Comparison of ENCODE assay signal across 11 cellular contexts in genomic region chr11:119533462-119533861, GRCh38.
A peak's percentile ranks its signal among the peaks of the same experiment; 100 is the strongest.
DNase-seq lines count a peak whose midpoint lies in the region; ATAC-seq, FAIRE-seq and TF ChIP-seq lines count a peak whose summit lies in the region.
"Had no signal": no experiment of that assay in that cellular context is flagged by ENCODE, and none has a peak within 500 bp of the region (broad histone marks: within the 10 kb centered on the region; RNA-seq: fewer than 3 reads in every experiment).

No MANE protein-coding gene starts in this region.

- H3K4me2 ChIP-seq in HCT116 (ENCODE audit: low read length) (no peak overlapping the region), SK-N-SH (no peak overlapping the region), H1 (ENCODE audit: insufficient read depth in 1 of 2, low read depth in 2 of 2, low read length in 2 of 2) (no peak overlapping the region)

- intact Hi-C loops in HCT116 (cut with micrococcal nuclease) (no loop called here), spleen (cut with DNase I; ENCODE audit: low total_unique reads) (no loop called here)

- WGBS in SK-N-SH (ENCODE audit: low lambda C conversion rate): 56% methylated on average over 9 of the region's 10 CpGs
- WGBS in H1 (ENCODE audit: extremely low coverage in 1 of 2, insufficient coverage in 1 of 2, insufficient read length in 1 of 2, insufficient replicate concordance in 2 of 2, low coverage in 1 of 2, low lambda C conversion rate in 2 of 2, missing lambda C conversion rate in 1 of 2), 2 experiments: 69% methylated on average over 9 of the region's 10 CpGs; no CpG with 5 or more reads in 1 of the 2 experiments
- 63 to 79% (median 71%) methylated on average over 10 of the region's 10 CpGs for whole genome bisulfite sequencing in spleen, 5 donors

- TF ChIP-seq CTCF in HCT116 (IDR thresholded peaks at IDR 0.05 in 2 of 3, conservative IDR thresholded peaks at IDR 0.05 in 1 of 3; ENCODE audit: borderline replicate concordance in 1 of 3, insufficient read depth in 1 of 3, low read depth in 2 of 3, low read length in 2 of 3): no peak
- no peak for TF ChIP-seq CTCF in SK-N-SH (IDR thresholded peaks at IDR 0.05)
- TF ChIP-seq CTCF in H1 (IDR thresholded peaks at IDR 0.05; ENCODE audit: control extremely low read depth in 1 of 3, insufficient read depth in 1 of 3, low read depth in 1 of 3, low read length in 3 of 3): no peak
- TF ChIP-seq CTCF in spleen (IDR thresholded peaks at IDR 0.05 in 8 of 11, conservative IDR thresholded peaks at IDR 0.05 in 3 of 11): no peak
- TF ChIP-seq CTCF in GM13977 (IDR thresholded peaks at IDR 0.05; ENCODE audit: extremely low read depth, insufficient read depth, missing control alignments): no peak

- RAD21 ChIA-PET in HCT116 (lab: Charles Lee; ENCODE audit: low non-redundant PET in 1 of 2, low total read pairs in 2 of 2, uncharacterized antibody in 2 of 2, unreplicated experiment in 2 of 2): no interaction called here

- no peak overlapping the region for H3K23ac ChIP-seq in H1 (ENCODE audit: insufficient read length)

- in situ Hi-C loops in GM13977 (cut with MboI; ENCODE audit: low pct_unique_long_range_greater_than_20kb, low sequenced_read_pairs, unreplicated experiment): no loop called here

- H2BK15ac ChIP-seq in H1 (ENCODE audit: low read length): no peak overlapping the region; the same call in 1 of the 2 replicates

- no peak overlapping the region for H3K9ac ChIP-seq in HCT116 (ENCODE audit: low read length)
- no peak overlapping the region for H3K9ac ChIP-seq in SK-N-SH
- H3K9ac ChIP-seq in H1 (replicated peaks in 1 of 4; ENCODE audit: extremely low read depth in 1 of 4, low read depth in 3 of 4, low read length in 3 of 4): no peak overlapping the region

- no peak overlapping the region for H2BK5ac ChIP-seq in H1 (ENCODE audit: low read depth, low read length)

- DNase-seq in HCT116 (ENCODE audit: low read depth, low spot score) (no peak), SK-N-SH (peak; percentile 36), H1 (ENCODE audit: low read depth in 1 of 2, low spot score in 2 of 2) (no peak), spleen (peak; percentile 55), GM13977 (ENCODE audit: low spot score) (no peak), OCI-M2 (lab: John Stamatoyannopoulos, UW; ENCODE audit: unreplicated experiment) (no peak)
- DNase-seq: DMS 273 treated with DMSO at 0.1 percent for 48 hours, SIG-M5 had no signal

- H3K56ac ChIP-seq in H1 (replicated peaks; ENCODE audit: insufficient read length, low read depth, low read length): no peak overlapping the region

- no peaks in the 10 kb centered on the region for H3K27me3 ChIP-seq in HCT116 (ENCODE audit: insufficient read depth, low read length)
- peaks cover 19% of the 10 kb centered on the region; the same call in 1 of the 2 replicates for H3K27me3 ChIP-seq in SK-N-SH (ENCODE audit: insufficient read depth)
- peaks cover 0 to 3% (median 0%) of the 10 kb centered on the region in 4 experiments; a peak in 1 of 7 replicates for H3K27me3 ChIP-seq in H1 (replicated peaks in 1 of 4; ENCODE audit: control insufficient read depth in 3 of 4, extremely low read depth in 1 of 4, insufficient read depth in 3 of 4, low read length in 3 of 4)
- H3K27me3 ChIP-seq in spleen (replicated peaks in 1 of 7): peaks cover 0 to 14% (median 0%) of the 10 kb centered on the region in 7 donors
- H3K27me3 ChIP-seq: MG63 had no signal

- CTCF ChIA-PET in HCT116 (lab: Charles Lee) (interaction anchor here (0.8 to 2.0 kb wide), 11 partner anchors 9 to 735 kb away, joined by 3 to 15 read pairs (median 4); no protein-coding TSS in a partner anchor), SK-N-SH (lab: Yijun Ruan, JAX) (interaction anchor here (0.5 to 5.0 kb wide), 37 partner anchors 9 to 608 kb away, joined by 3 to 57 read pairs (median 6); partner anchors contain the start of gene USP2), H1 (lab: Charles Lee; ENCODE audit: partially characterized antibody) (interaction anchor here (0.6 to 12.1 kb wide), 56 partner anchors 11 to 1451 kb away, joined by 3 to 160 read pairs (median 4); partner anchors contain the start of gene NECTIN1)

- TF ChIP-seq EP300 in SK-N-SH (IDR thresholded peaks at IDR 0.05; ENCODE audit: borderline replicate concordance in 1 of 2, low read depth in 1 of 2, low read length in 1 of 2) (no peak), H1 (IDR thresholded peaks at IDR 0.05; ENCODE audit: borderline replicate concordance in 1 of 2, low read depth in 2 of 2, low read length in 2 of 2) (no peak)

- H2AFZ ChIP-seq in HCT116 (ENCODE audit: low read depth, low read length, poor library complexity, severe bottlenecking) (no peak overlapping the region), SK-N-SH (ENCODE audit: low read depth) (no peak overlapping the region), H1 (ENCODE audit: low read length) (no peak overlapping the region)

- H3K9me3 ChIP-seq in HCT116 (ENCODE audit: control insufficient read depth in 1 of 2, insufficient read depth in 1 of 2, low read depth in 1 of 2, low read length in 2 of 2) (no peaks in the 10 kb centered on the region), SK-N-SH (no peaks in the 10 kb centered on the region), H1 (ENCODE audit: insufficient read depth in 2 of 2, low read depth in 1 of 2, low read length in 1 of 2) (no peaks in the 10 kb centered on the region), spleen (no peaks in the 10 kb centered on the region)
- H3K9me3 ChIP-seq: MG63 had no signal

- no peak overlapping the region for H4K91ac ChIP-seq in H1 (replicated peaks; ENCODE audit: insufficient read length, low read length)

- no peaks in the 10 kb centered on the region for H3K9me2 ChIP-seq in HCT116 (ENCODE audit: insufficient read depth)
- no peaks in the 10 kb centered on the region for H3K9me2 ChIP-seq in SK-N-SH

- H3K14ac ChIP-seq in H1 (ENCODE audit: insufficient read length): no peak overlapping the region

- no peak overlapping the region for H3K4me3 ChIP-seq in HCT116 (replicated peaks in 1 of 2; ENCODE audit: low read depth in 1 of 2, low read length in 2 of 2)
- no peak overlapping the region for H3K4me3 ChIP-seq in SK-N-SH (ENCODE audit: low read depth in 2 of 2, low read length in 1 of 2)
- no peak overlapping the region for H3K4me3 ChIP-seq in H1 (ENCODE audit: extremely low read depth in 1 of 4, insufficient read depth in 2 of 4, low read depth in 3 of 4, low read length in 4 of 4)
- H3K4me3 ChIP-seq in spleen: no peak overlapping the region
- H3K4me3 ChIP-seq: MG63 had no signal

- peaks cover 0 to 6% of the 10 kb centered on the region in 2 experiments; a peak in 1 of 4 replicates for H3K4me1 ChIP-seq in HCT116 (ENCODE audit: control insufficient read depth in 1 of 2, insufficient read depth in 2 of 2, low read length in 2 of 2)
- no peaks in the 10 kb centered on the region; a peak in 1 of 4 replicates for H3K4me1 ChIP-seq in SK-N-SH (ENCODE audit: control insufficient read depth in 1 of 2, insufficient read depth in 2 of 2, low read depth in 1 of 2, low read length in 1 of 2)
- peaks cover 0 to 6% (median under 1%) of the 10 kb centered on the region in 4 experiments; a peak in 2 of 7 replicates for H3K4me1 ChIP-seq in H1 (replicated peaks in 1 of 4; ENCODE audit: control insufficient read depth in 3 of 4, insufficient read depth in 4 of 4, low read length in 3 of 4)
- H3K4me1 ChIP-seq in spleen: peaks cover 0 to 18% (median 13%) of the 10 kb centered on the region in 6 donors

- no peaks in the 10 kb centered on the region for H3K23me2 ChIP-seq in H1 (ENCODE audit: low read depth, low read length)

- peak overlapping the region; percentile 48; the same call in 1 of the 2 replicates for H2BK20ac ChIP-seq in H1 (ENCODE audit: low read length)

- peak; percentile 7 for ATAC-seq in HCT116
- ATAC-seq in HG03159 (IDR thresholded peaks at IDR 0.05; ENCODE audit: unreplicated experiment): no peak

- no TSS peak for BruUV-seq in HCT116 (replicated peaks; lab: Mats Ljungman, UMichigan)

- no peak overlapping the region for H4K5ac ChIP-seq in H1 (ENCODE audit: insufficient read length, low read depth, low read length)

- H2BK120ac ChIP-seq in H1 (replicated peaks; ENCODE audit: low read depth, low read length): no peak overlapping the region

- TF ChIP-seq RAD21 in HCT116 (IDR thresholded peaks at IDR 0.05; ENCODE audit: low read depth) (no peak), SK-N-SH (IDR thresholded peaks at IDR 0.05; ENCODE audit: low read length) (no peak), H1 (IDR thresholded peaks at IDR 0.05 in 1 of 2, conservative IDR thresholded peaks at IDR 0.05 in 1 of 2; ENCODE audit: low read depth in 2 of 2, low read length in 2 of 2) (no peak)

- POLR2A ChIA-PET in HCT116 (lab: Charles Lee): no interaction called here
- POLR2A ChIA-PET in SK-N-SH (lab: Yijun Ruan, JAX): no interaction called here
- POLR2A ChIA-PET in H1 (lab: Charles Lee; ENCODE audit: partially characterized antibody): no interaction called here

- H3K79me2 ChIP-seq in HCT116 (ENCODE audit: insufficient read depth, low read length) (no peaks in the 10 kb centered on the region), SK-N-SH (ENCODE audit: insufficient read depth) (no peaks in the 10 kb centered on the region), H1 (ENCODE audit: control insufficient read depth in 1 of 2, insufficient read depth in 2 of 2, low read length in 2 of 2) (no peaks in the 10 kb centered on the region)

- peak overlapping the region; percentile 46 for H2BK12ac ChIP-seq in H1 (ENCODE audit: low read depth, low read length)

- TF ChIP-seq POLR2A in HCT116 (IDR thresholded peaks at IDR 0.05; ENCODE audit: borderline replicate concordance, extremely low read depth, insufficient read depth, insufficient read length): no peak
- TF ChIP-seq POLR2A in H1 (IDR thresholded peaks at IDR 0.05; ENCODE audit: control extremely low read depth in 1 of 2, low read depth in 2 of 2, low read length in 2 of 2): no peak
- TF ChIP-seq POLR2A in spleen (IDR thresholded peaks at IDR 0.05): no peak

- H3K79me1 ChIP-seq in H1 (ENCODE audit: low read depth, low read length): no peaks in the 10 kb centered on the region

- FAIRE-seq in H1 (lab: Jason Lieb, UNC): no peak

- H3K36me3 ChIP-seq in HCT116 (ENCODE audit: control insufficient read depth in 1 of 2, insufficient read depth in 2 of 2, low read length in 2 of 2) (no peaks in the 10 kb centered on the region), SK-N-SH (replicated peaks in 1 of 2; ENCODE audit: control insufficient read depth in 1 of 2, insufficient read depth in 2 of 2, low read length in 1 of 2) (no peaks in the 10 kb centered on the region), H1 (ENCODE audit: control insufficient read depth in 2 of 4, insufficient read depth in 4 of 4, low read length in 3 of 4) (no peaks in the 10 kb centered on the region; a peak in 1 of 8 replicates), spleen (no peaks in the 10 kb centered on the region)
- H3K36me3 ChIP-seq: MG63 had no signal

- H4K20me1 ChIP-seq in HCT116 (ENCODE audit: insufficient read depth) (no peaks in the 10 kb centered on the region), SK-N-SH (ENCODE audit: insufficient read depth) (no peaks in the 10 kb centered on the region), H1 (replicated peaks in 1 of 2; ENCODE audit: control insufficient read depth in 1 of 2, insufficient read depth in 2 of 2, low read length in 2 of 2) (no peaks in the 10 kb centered on the region)

- H3K4ac ChIP-seq in H1 (replicated peaks; ENCODE audit: insufficient read length, low read depth, low read length): no peak overlapping the region

- no peaks in the 10 kb centered on the region for H3F3A ChIP-seq in SK-N-SH (replicated peaks; ENCODE audit: insufficient read depth)

- H4K8ac ChIP-seq in H1 (ENCODE audit: extremely low read depth, insufficient read depth, low read length): no peak overlapping the region

- H3K18ac ChIP-seq in H1 (ENCODE audit: extremely low read depth, low read length): no peak overlapping the region; the same call in 1 of the 2 replicates

- H3K27ac ChIP-seq in HCT116 (ENCODE audit: low read depth, low read length) (no peak overlapping the region), SK-N-SH (ENCODE audit: low read depth in 2 of 2, low read length in 1 of 2) (no peak overlapping the region), H1 (ENCODE audit: low read depth, low read length) (no peak overlapping the region), spleen (no peak overlapping the region)
- H3K27ac ChIP-seq: C4-2B had no signal

- no peak overlapping the region for H2AK5ac ChIP-seq in H1 (ENCODE audit: low read depth, low read length)

Comparison
In these comparisons a context has a peak if more than half of its experiments do, and no peak if none do; other contexts are left out.
1. DNase-seq: peak in SK-N-SH (single experiment) and spleen (single experiment); none in HCT116 (single experiment), H1 (0 of 2), GM13977 (single experiment) and OCI-M2 (single experiment).